In the genomic region with DNA sequence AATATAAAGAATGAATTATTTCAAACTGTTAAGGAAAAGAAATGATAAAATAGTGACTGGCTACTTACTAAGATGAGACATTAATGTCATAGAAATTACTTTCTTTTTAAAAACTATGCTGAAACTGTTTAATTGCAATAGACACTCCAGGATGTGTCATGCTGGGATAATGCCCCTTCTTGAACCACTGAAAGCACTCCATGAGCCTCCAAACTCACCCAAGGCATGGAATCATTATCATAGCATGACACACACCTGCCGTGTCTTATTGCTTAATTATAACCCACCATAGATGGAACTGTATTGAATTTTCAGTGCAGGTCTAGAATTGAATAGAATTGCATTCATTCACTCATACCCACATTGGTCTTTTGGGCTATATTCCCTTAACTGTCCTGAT, we compare ENCODE assay signal across 20 cellular contexts. TPM values are rescaled to one million over a fixed set of nuclear protein-coding genes. Genes with fewer than 3 reads are reported as not detected.
A peak's percentile ranks its signal among the peaks of the same experiment; 100 is the strongest.
DNase-seq lines count a peak whose midpoint lies in the region; ATAC-seq and TF ChIP-seq lines count a peak whose summit lies in the region.
"Had no signal": no experiment of that assay in that cellular context is flagged by ENCODE, and none has a peak within 500 bp of the region (broad histone marks: within the 10 kb centered on the region; RNA-seq: fewer than 3 reads in every experiment).

No MANE protein-coding gene starts in this region.

- DNase-seq in activated CD4-positive, alpha-beta T cell treated with anti-CD3 and anti-CD28 coated beads, Interleukin-2, amount 10 ng/mL, durations not matched to agents 24 days and 14 days: no peak
- DNase-seq in activated CD4-positive, alpha-beta T cell treated with anti-CD3 and anti-CD28 coated beads, Interleukin-2, amount 50 U/mL, for 48 hours: no peak
- DNase-seq in NCI-H1105 (lab: John Stamatoyannopoulos, UW): peak; percentile 56
- peak; percentile 54 for DNase-seq in NCI-H510A treated with DMSO at 0.1 percent for 48 hours (lab: John Stamatoyannopoulos, UW)
- DNase-seq in left lung: no peak
- no peak for DNase-seq in T-helper 2 cell
- DNase-seq: activated CD8-positive, alpha-beta memory T cell treated with anti-CD3 and anti-CD28 coated beads, Interleukin-2, amount 50 U/mL, for 48 hours; activated naive CD8-positive, alpha-beta T cell treated with anti-CD3 and anti-CD28 coated beads, Interleukin-2, amount 10 ng/mL, durations not matched to agents 7 days and 5 days; central memory CD4-positive, alpha-beta T cell; DND-41; effector CD4-positive, alpha-beta T cell; heart left ventricle; mesendoderm; nephron progenitor cell; uterus had no signal

- no peak overlapping the region for H3K4me3 Mint-ChIP-seq in activated CD4-positive, alpha-beta T cell treated with anti-CD3 and anti-CD28 coated beads, Interleukin-2, amount 10 ng/mL, durations not matched to agents 24 days and 14 days
- H3K4me3 Mint-ChIP-seq: activated naive CD8-positive, alpha-beta T cell treated with anti-CD3 and anti-CD28 coated beads, Interleukin-2, amount 10 ng/mL, durations not matched to agents 7 days and 5 days; nephron progenitor cell; WTC11 had no signal

- TF ChIP-seq CTCF in left lung (IDR thresholded peaks at IDR 0.05): no peak

- peak overlapping the region in 1 of 2 donors; percentile 11 for H3K4me3 ChIP-seq in left lung
- H3K4me3 ChIP-seq: heart left ventricle, uterus had no signal

- H3K36me3 ChIP-seq in left lung: peaks cover 0 to 21% of the 10 kb centered on the region in 2 donors
- H3K36me3 ChIP-seq: uterus had no signal

- H3K27ac ChIP-seq in left lung: peak overlapping the region; percentile 72 to 93
- H3K27ac ChIP-seq: heart left ventricle, uterus had no signal

- peak; percentile 6 for ATAC-seq in left lung
- ATAC-seq in HG03095 (IDR thresholded peaks at IDR 0.05; ENCODE audit: unreplicated experiment): no peak
- no peak for ATAC-seq in GM18517 (IDR thresholded peaks at IDR 0.05; ENCODE audit: unreplicated experiment)
- ATAC-seq: heart left ventricle, WTC11 had no signal

- peaks cover 3% of the 10 kb centered on the region for H3K27me3 Mint-ChIP-seq in activated CD4-positive, alpha-beta T cell treated with anti-CD3 and anti-CD28 coated beads, Interleukin-2, amount 10 ng/mL, durations not matched to agents 24 days and 14 days
- H3K27me3 Mint-ChIP-seq: stimulated activated naive CD8-positive, alpha-beta T cell treated with anti-CD3 and anti-CD28 coated beads, Interleukin-15, amount 100 ng/mL, for 72 hours had no signal

- H3K9me3 Mint-ChIP-seq in activated CD4-positive, alpha-beta T cell treated with anti-CD3 and anti-CD28 coated beads, Interleukin-2, amount 10 ng/mL, durations not matched to agents 24 days and 14 days: peaks cover 5% of the 10 kb centered on the region
- H3K9me3 Mint-ChIP-seq: activated naive CD8-positive, alpha-beta T cell treated with anti-CD3 and anti-CD28 coated beads, Interleukin-2, amount 10 ng/mL, durations not matched to agents 7 days and 5 days had no signal

- intact Hi-C loops in activated CD4-positive, alpha-beta T cell treated with anti-CD3 and anti-CD28 coated beads, Interleukin-2, amount 10 ng/mL, durations not matched to agents 24 days and 14 days (cut with micrococcal nuclease): loop anchor here (5.0 kb wide), 1 partner anchor 1779 kb away; a partner anchor contains a TSS
- intact Hi-C loops in left lung (cut with DNase I): no loop called here

- H3K36me3 Mint-ChIP-seq in activated CD4-positive, alpha-beta T cell treated with anti-CD3 and anti-CD28 coated beads, Interleukin-2, amount 10 ng/mL, durations not matched to agents 24 days and 14 days (ENCODE audit: low read depth): peaks cover 21% of the 10 kb centered on the region

- peak overlapping the region; percentile 37 for H3K27ac Mint-ChIP-seq in activated CD4-positive, alpha-beta T cell treated with anti-CD3 and anti-CD28 coated beads, Interleukin-2, amount 10 ng/mL, durations not matched to agents 24 days and 14 days
- H3K27ac Mint-ChIP-seq: activated naive CD8-positive, alpha-beta T cell treated with anti-CD3 and anti-CD28 coated beads, Interleukin-2, amount 10 ng/mL, durations not matched to agents 7 days and 5 days; CD4-positive, CD25-positive, alpha-beta regulatory T cell; nephron progenitor cell; WTC11 had no signal

- peaks cover 23% of the 10 kb centered on the region for H3K4me1 Mint-ChIP-seq in activated CD4-positive, alpha-beta T cell treated with anti-CD3 and anti-CD28 coated beads, Interleukin-2, amount 10 ng/mL, durations not matched to agents 24 days and 14 days

- H3K4me1 ChIP-seq in left lung: peaks cover 0 to 28% of the 10 kb centered on the region in 2 donors
- H3K4me1 ChIP-seq: uterus had no signal

- H3K9me3 ChIP-seq in left lung: no peaks in the 10 kb centered on the region
- H3K9me3 ChIP-seq: heart left ventricle, uterus had no signal

- no peaks in the 10 kb centered on the region for H3K27me3 ChIP-seq in left lung
- H3K27me3 ChIP-seq: heart left ventricle, uterus had no signal

RNA-seq across cellular contexts. Expression of a gene that starts 4.3 kb away (rescaled TPM):
- total RNA-seq in activated CD4-positive, alpha-beta T cell treated with anti-CD3 and anti-CD28 coated beads, Interleukin-2, amount 10 ng/mL, durations not matched to agents 24 days and 14 days: 30.3 and 31.3 TPM in 2 replicates
- 100 to 1,000 TPM in 1 of 2 donors, 10 to 100 TPM in 1; 85.1 to 140 TPM for total RNA-seq in left lung

Comparison
In these comparisons a context has a peak if more than half of its experiments do, and no peak if none do; other contexts are left out.
1. DNase-seq: peak in NCI-H1105 (single experiment) and NCI-H510A treated with DMSO at 0.1 percent for 48 hours (single experiment); none in activated CD4-positive, alpha-beta T cell treated with anti-CD3 and anti-CD28 coated beads, Interleukin-2, amount 10 ng/mL, durations not matched to agents 24 days and 14 days (single experiment), activated CD4-positive, alpha-beta T cell treated with anti-CD3 and anti-CD28 coated beads, Interleukin-2, amount 50 U/mL, for 48 hours (0 of 2), left lung (0 of 2) and T-helper 2 cell (0 of 5).